9 cellular contexts compared by ENCODE assay signal in genomic region chr3:186307594-186307993, GRCh38. TPM values are rescaled to one million over a fixed set of nuclear protein-coding genes. Genes with fewer than 3 reads are reported as not detected.
DNase-seq lines count a peak whose midpoint lies in the region; ATAC-seq lines count a peak whose summit lies in the region.
"Had no signal": no experiment of that assay in that cellular context is flagged by ENCODE, and none has a peak within 500 bp of the region (broad histone marks: within the 10 kb centered on the region; RNA-seq: fewer than 3 reads in every experiment).

No MANE protein-coding gene starts in this region.

- CTCF ChIA-PET in activated CD8-positive, alpha-beta T cell treated with anti-CD3 and anti-CD28 coated beads, Interleukin-2, amount 10 ng/mL, durations not matched to agents 7 days and 5 days (lab: Charles Lee), result interaction anchor here (1.1 to 1.3 kb wide), 2 partner anchors 48 to 233 kb away, joined by 3 read pairs; no protein-coding TSS in a partner anchor

- no peak overlapping the region for H3K27ac Mint-ChIP-seq in activated CD8-positive, alpha-beta T cell treated with anti-CD3 and anti-CD28 coated beads, Interleukin-2, amount 10 ng/mL, durations not matched to agents 7 days and 5 days
- H3K27ac Mint-ChIP-seq: brain had no signal

- POLR2A ChIA-PET in activated CD8-positive, alpha-beta T cell treated with anti-CD3 and anti-CD28 coated beads, Interleukin-2, amount 10 ng/mL, durations not matched to agents 7 days and 5 days (lab: Charles Lee), result no interaction called here

- H3K36me3 Mint-ChIP-seq in activated CD8-positive, alpha-beta T cell treated with anti-CD3 and anti-CD28 coated beads, Interleukin-2, amount 10 ng/mL, durations not matched to agents 7 days and 5 days (ENCODE audit: low read depth), result no peaks in the 10 kb centered on the region
- H3K36me3 Mint-ChIP-seq: brain had no signal

- in situ Hi-C loops in KBM-7 (cut with MboI; ENCODE audit: low pct_unique_long_range_greater_than_20kb, low sequenced_read_pairs), result no loop called here

- no peak overlapping the region for H3K4me3 Mint-ChIP-seq in activated CD8-positive, alpha-beta T cell treated with anti-CD3 and anti-CD28 coated beads, Interleukin-2, amount 10 ng/mL, durations not matched to agents 7 days and 5 days
- H3K4me3 Mint-ChIP-seq: brain had no signal

- peaks cover 2% of the 10 kb centered on the region for H3K27me3 Mint-ChIP-seq in activated CD8-positive, alpha-beta T cell treated with anti-CD3 and anti-CD28 coated beads, Interleukin-2, amount 10 ng/mL, durations not matched to agents 7 days and 5 days (ENCODE audit: low read depth)
- H3K27me3 Mint-ChIP-seq: brain had no signal

- ATAC-seq in activated CD8-positive, alpha-beta T cell treated with anti-CD3 and anti-CD28 coated beads, Interleukin-2, amount 10 ng/mL, durations not matched to agents 7 days and 5 days, result no peak
- ATAC-seq in GM18868 (IDR thresholded peaks at IDR 0.05; ENCODE audit: unreplicated experiment) (no peak), GM21381 (IDR thresholded peaks at IDR 0.05; ENCODE audit: unreplicated experiment) (no peak)

- DNase-seq in ELR (ENCODE audit: low read depth) (peak; percentile 62), KBM-7 (peak; percentile 28), left kidney (ENCODE audit: low read depth, low spot score) (peak; percentile 87)
- DNase-seq in activated CD8-positive, alpha-beta T cell treated with anti-CD3 and anti-CD28 coated beads, Interleukin-2, amount 10 ng/mL, durations not matched to agents 7 days and 5 days, result peak; percentile 52
- DNase-seq in activated T-cell treated with anti-CD3 and anti-CD28 coated beads, Interleukin-2, amount 50 U/mL, for 1 hour, result no peak
- DNase-seq: NCI-H748 treated with DMSO at 0.1 percent for 48 hours had no signal

- no peaks in the 10 kb centered on the region for H3K4me1 Mint-ChIP-seq in activated CD8-positive, alpha-beta T cell treated with anti-CD3 and anti-CD28 coated beads, Interleukin-2, amount 10 ng/mL, durations not matched to agents 7 days and 5 days (ENCODE audit: low read depth)
- H3K4me1 Mint-ChIP-seq: brain had no signal

- H3K9me3 Mint-ChIP-seq in activated CD8-positive, alpha-beta T cell treated with anti-CD3 and anti-CD28 coated beads, Interleukin-2, amount 10 ng/mL, durations not matched to agents 7 days and 5 days (ENCODE audit: insufficient read depth), result no peaks in the 10 kb centered on the region

RNA-seq across cellular contexts. Expression of gene DGKG, which starts 54.4 kb away (rescaled TPM):
- total RNA-seq in activated CD8-positive, alpha-beta T cell treated with anti-CD3 and anti-CD28 coated beads, Interleukin-2, amount 10 ng/mL, durations not matched to agents 7 days and 5 days, result under 1 TPM; 0.37 to 0.42 TPM
